Comparison of ENCODE assay signal across 8 cellular contexts in the genomic region with DNA sequence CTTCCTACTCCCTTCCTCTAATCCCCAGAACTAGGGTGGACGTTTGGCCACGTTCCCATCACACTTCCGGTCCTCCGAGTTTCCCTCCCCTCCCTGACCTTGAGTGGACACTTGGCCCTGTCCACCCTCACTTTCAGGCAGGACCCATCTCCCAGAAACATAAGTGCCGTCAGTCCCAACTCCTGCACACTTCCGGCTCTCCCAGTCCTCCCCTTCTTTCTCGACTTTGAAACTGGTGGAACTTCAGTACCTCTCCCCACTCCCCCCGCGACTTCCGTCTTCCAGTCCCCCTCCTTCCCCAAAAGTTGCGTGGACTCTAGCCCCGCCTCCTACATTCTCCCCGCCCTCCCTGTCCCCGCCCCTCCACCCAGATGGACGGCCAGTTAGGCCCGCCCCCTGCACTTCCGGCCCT. TPM values are rescaled to one million over a fixed set of nuclear protein-coding genes. Genes with fewer than 3 reads are reported as not detected.
A peak's percentile ranks its signal among the peaks of the same experiment; 100 is the strongest.
DNase-seq lines count a peak whose midpoint lies in the region; ATAC-seq, FAIRE-seq and TF ChIP-seq lines count a peak whose summit lies in the region.

No MANE protein-coding gene starts in this region.

- H2AFZ ChIP-seq in keratinocyte (ENCODE audit: control insufficient read depth, low read length), result peak overlapping the region; percentile 75

- ATAC-seq in HG02623 (IDR thresholded peaks at IDR 0.05; ENCODE audit: unreplicated experiment) (no peak), GM19397 (IDR thresholded peaks at IDR 0.05; ENCODE audit: unreplicated experiment) (no peak)

- H3K4me1 Mint-ChIP-seq in activated naive CD8-positive, alpha-beta T cell (ENCODE audit: low read depth), result peaks cover 20% of the 10 kb centered on the region

- in situ Hi-C loops in GM13976 (cut with MboI; ENCODE audit: low sequenced_read_pairs, unreplicated experiment), result no loop called here

- H3K9me3 Mint-ChIP-seq in activated naive CD8-positive, alpha-beta T cell (ENCODE audit: low read depth), result peaks cover 9% of the 10 kb centered on the region

- no peaks in the 10 kb centered on the region for H3K27me3 Mint-ChIP-seq in activated naive CD8-positive, alpha-beta T cell

- peak overlapping the region; percentile 88 for H3K4me2 ChIP-seq in keratinocyte (ENCODE audit: control insufficient read depth, extremely low read depth, insufficient read depth, low read depth, low read length)

- peak overlapping the region; percentile 96 for H3K27ac Mint-ChIP-seq in activated naive CD8-positive, alpha-beta T cell

- peak; percentile 52 for FAIRE-seq in keratinocyte (lab: Jason Lieb, UNC)

- dilution Hi-C loops in keratinocyte (cut with MboI; ENCODE audit: extremely low pct_ligation_motif_present, low sequenced_read_pairs), result no loop called here

- H4K20me1 ChIP-seq in keratinocyte (ENCODE audit: control insufficient read depth, extremely low read depth, insufficient read depth, low read length), result no peaks in the 10 kb centered on the region

- no peaks in the 10 kb centered on the region for H3K27me3 ChIP-seq in keratinocyte (ENCODE audit: control insufficient read depth, extremely low read depth, insufficient read depth, low read length)

- peak overlapping the region; percentile 96 for H3K9ac ChIP-seq in keratinocyte (ENCODE audit: control insufficient read depth, extremely low read depth, insufficient read depth, low read length)

- peaks cover 35% of the 10 kb centered on the region for H3K9me3 ChIP-seq in keratinocyte (ENCODE audit: control insufficient read depth, low read depth, low read length)

- peaks cover 32% of the 10 kb centered on the region for H3K79me2 ChIP-seq in keratinocyte (ENCODE audit: control insufficient read depth, insufficient read depth, low read length)

- peaks cover 18 to 22% of the 10 kb centered on the region in 2 experiments for H3K36me3 ChIP-seq in keratinocyte (ENCODE audit: control insufficient read depth in 2 of 2, extremely low read depth in 1 of 2, insufficient read depth in 2 of 2, low read length in 2 of 2)

- peak overlapping the region; percentile 96 for H3K27ac ChIP-seq in keratinocyte (ENCODE audit: control insufficient read depth, insufficient read depth, low read length)

- peak overlapping the region; percentile 83 to 97 (median 86) for H3K4me3 ChIP-seq in keratinocyte (ENCODE audit: control insufficient read depth in 2 of 3, extremely low read depth in 1 of 3, insufficient read depth in 2 of 3, low read depth in 1 of 3, low read length in 3 of 3)

- DNase-seq in GM13976 (ENCODE audit: low spot score), result peak; percentile 96
- DNase-seq in MV-4-11 (lab: John Stamatoyannopoulos, UW), result peak; percentile 92
- DNase-seq in keratinocyte (ENCODE audit: low read depth, low spot score), result no peak
- peak; percentile 71 to 84 (median 82) for DNase-seq in stimulated activated CD4-positive, alpha-beta T cell treated with anti-CD3 and anti-CD28 coated beads, TNF-alpha, amount 100 ng/mL, for 24 hours (ENCODE audit: low read depth in 3 of 3)
- DNase-seq in occipital lobe (lab: John Stamatoyannopoulos, UW), result no peak

- no peaks in the 10 kb centered on the region for H3K9me1 ChIP-seq in keratinocyte (ENCODE audit: control insufficient read depth, extremely low read depth, insufficient read depth, low read length)

- TF ChIP-seq CTCF in GM13976 (IDR thresholded peaks at IDR 0.05; ENCODE audit: borderline replicate concordance, control extremely low read depth, extremely low read depth, insufficient read depth, missing control alignments), result no peak
- no peak for TF ChIP-seq CTCF in keratinocyte (optimal IDR thresholded peaks at IDR 0.05 in 1 of 3, IDR thresholded peaks at IDR 0.05 in 1 of 3, conservative IDR thresholded peaks at IDR 0.05 in 1 of 3; ENCODE audit: extremely low read depth in 1 of 3, insufficient read depth in 2 of 3, low read length in 3 of 3)

- H3K4me1 ChIP-seq in keratinocyte (ENCODE audit: control insufficient read depth, extremely low read depth, insufficient read depth, low read length), result peaks cover 10% of the 10 kb centered on the region

- H3K36me3 Mint-ChIP-seq in activated naive CD8-positive, alpha-beta T cell, result peaks cover 43% of the 10 kb centered on the region

- peak overlapping the region; percentile 91 for H3K4me3 Mint-ChIP-seq in activated naive CD8-positive, alpha-beta T cell

RNA-seq across cellular contexts. Expression of a gene that starts 0.3 kb away (rescaled TPM):
- polyA plus RNA-seq in keratinocyte, result 25.0 to 31.2 TPM (median 25.9 TPM) in 3 replicates
- polyA plus RNA-seq in keratinocyte (2011; ENCODE audit: low read depth), result 15.5 TPM
- polyA plus RNA-seq in keratinocyte (2011; cell fraction: cytosol; rRNA removed), result 20.6 and 24.4 TPM in 2 replicates
- 64.5 and 72.5 TPM in 2 replicates for polyA plus RNA-seq in keratinocyte (2011; cell fraction: nucleus; rRNA removed)
- 21.4 and 27.5 TPM in 2 replicates for polyA plus RNA-seq in keratinocyte (2012; ENCODE audit: low replicate concordance)
- polyA minus RNA-seq in keratinocyte, result 31.8 to 42.3 TPM (median 37.5 TPM) in 3 replicates
- 48.9 TPM for polyA minus RNA-seq in keratinocyte (2011; cell fraction: cytosol; rRNA and poly(A)+ RNA removed)
- polyA minus RNA-seq in keratinocyte (2011; cell fraction: nucleus; rRNA and poly(A)+ RNA removed), result 45.3 and 50.9 TPM in 2 replicates
- total RNA-seq in occipital lobe, result 25.1 TPM

RNA-seq across cellular contexts. Expression of a gene that starts 32.0 kb away (rescaled TPM):
- 6.9 to 8.5 TPM (median 8.4 TPM) in 3 replicates for polyA plus RNA-seq in keratinocyte
- 6.3 TPM for polyA plus RNA-seq in keratinocyte (2011; ENCODE audit: low read depth)
- 6.0 and 9.9 TPM in 2 replicates for polyA plus RNA-seq in keratinocyte (2011; cell fraction: cytosol; rRNA removed)
- 10.7 and 11.2 TPM in 2 replicates for polyA plus RNA-seq in keratinocyte (2011; cell fraction: nucleus; rRNA removed)
- polyA plus RNA-seq in keratinocyte (2012; ENCODE audit: low replicate concordance), result 6.3 and 7.4 TPM in 2 replicates
- polyA minus RNA-seq in keratinocyte, result 6.8 to 13.6 TPM (median 11.8 TPM) in 3 replicates
- 7.9 TPM for polyA minus RNA-seq in keratinocyte (2011; cell fraction: cytosol; rRNA and poly(A)+ RNA removed)
- polyA minus RNA-seq in keratinocyte (2011; cell fraction: nucleus; rRNA and poly(A)+ RNA removed), result 6.1 and 11.9 TPM in 2 replicates
- 28.4 TPM for total RNA-seq in occipital lobe

RNA-seq across cellular contexts. Expression of a gene that starts 46.1 kb away (rescaled TPM):
- 28.2 to 38.4 TPM (median 30.9 TPM) in 3 replicates for polyA plus RNA-seq in keratinocyte
- polyA plus RNA-seq in keratinocyte (2011; ENCODE audit: low read depth), result 17.9 TPM
- polyA plus RNA-seq in keratinocyte (2011; cell fraction: cytosol; rRNA removed), result 22.7 and 28.8 TPM in 2 replicates
- polyA plus RNA-seq in keratinocyte (2011; cell fraction: nucleus; rRNA removed), result 31.1 and 31.8 TPM in 2 replicates
- 21.6 and 25.3 TPM in 2 replicates for polyA plus RNA-seq in keratinocyte (2012; ENCODE audit: low replicate concordance)
- polyA minus RNA-seq in keratinocyte, result 40.5 to 59.5 TPM (median 50.0 TPM) in 3 replicates
- polyA minus RNA-seq in keratinocyte (2011; cell fraction: cytosol; rRNA and poly(A)+ RNA removed), result 31.3 TPM
- 28.2 and 40.9 TPM in 2 replicates for polyA minus RNA-seq in keratinocyte (2011; cell fraction: nucleus; rRNA and poly(A)+ RNA removed)
- total RNA-seq in occipital lobe, result 63.8 TPM

Comparison
In these comparisons a context has a peak if more than half of its experiments do, and no peak if none do; other contexts are left out.
1. DNase-seq: peak in GM13976 (single experiment), MV-4-11 (single experiment) and stimulated activated CD4-positive, alpha-beta T cell treated with anti-CD3 and anti-CD28 coated beads, TNF-alpha, amount 100 ng/mL, for 24 hours (3 of 3); none in keratinocyte (single experiment) and occipital lobe (single experiment).